In the genomic region with DNA sequence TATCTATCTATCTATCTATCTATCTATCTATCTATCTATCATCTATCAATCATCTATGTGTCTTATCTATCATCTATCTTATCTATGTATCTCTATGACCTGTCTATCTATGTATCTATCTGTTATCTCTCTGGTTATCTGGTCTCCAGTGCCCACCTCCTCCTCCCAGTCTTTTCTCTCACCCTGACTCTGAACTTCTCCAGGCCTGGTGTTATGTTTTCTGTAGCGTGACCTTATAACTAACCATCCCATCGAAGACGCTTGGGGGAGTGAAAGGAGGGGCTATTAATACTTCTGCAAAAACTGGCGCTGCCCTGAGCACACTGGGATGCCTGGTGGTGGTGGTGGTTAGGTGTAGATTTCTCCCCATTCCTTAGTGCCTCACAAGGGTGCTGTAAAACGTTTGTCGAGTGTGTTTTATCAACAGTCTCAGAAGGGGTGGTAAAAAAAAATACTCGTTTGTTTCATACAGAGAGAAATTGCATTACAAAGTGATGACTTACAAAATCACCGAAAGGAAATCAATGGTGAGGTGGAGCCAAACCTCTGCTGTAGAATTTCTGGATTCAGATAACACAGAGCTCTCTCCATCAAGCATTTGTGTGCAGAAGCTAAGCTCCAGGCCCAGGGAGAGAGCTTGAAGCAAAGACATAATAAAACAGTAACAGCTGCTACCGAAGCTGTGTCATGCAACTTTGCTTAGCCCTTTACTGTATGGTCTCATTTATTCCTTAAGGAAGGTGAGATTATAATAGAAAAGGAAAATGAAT, we compare ENCODE assay signal across 8 cellular contexts.
A peak's percentile ranks its signal among the peaks of the same experiment; 100 is the strongest.
DNase-seq lines count a peak whose midpoint lies in the region; ATAC-seq and TF ChIP-seq lines count a peak whose summit lies in the region.

No MANE protein-coding gene starts in this region.

- H3K4me1 ChIP-seq in BLaER1 treated with 17β-estradiol and CSF1 and Interleukin-3, amounts not matched to agents 10 nM and 100 nM, result peaks cover 46 to 87% (median 64%) of the 10 kb centered on the region in 10 experiments
- peaks cover 25% of the 10 kb centered on the region for H3K4me1 ChIP-seq in Loucy (ENCODE audit: insufficient read depth, low read length, poor library complexity, severe bottlenecking)

- H4K20me1 ChIP-seq in BLaER1 treated with 17β-estradiol and CSF1 and Interleukin-3, amounts not matched to agents 10 nM and 100 nM, result no peaks in the 10 kb centered on the region
- no peaks in the 10 kb centered on the region for H4K20me1 ChIP-seq in Loucy (ENCODE audit: insufficient read depth, low read length, poor library complexity, severe bottlenecking)

- H3K9me3 Mint-ChIP-seq in central memory CD8-positive, alpha-beta T cell, result no peaks in the 10 kb centered on the region
- H3K9me3 Mint-ChIP-seq in nephron progenitor cell, result peaks cover 11% of the 10 kb centered on the region

- H3K4me3 ChIP-seq in BLaER1 treated with 17β-estradiol and CSF1 and Interleukin-3, amounts not matched to agents 10 nM and 100 nM, result peak overlapping the region in 4 of 10 experiments; percentile 59 to 73 (median 64); a peak in 6 of 20 replicates
- peak overlapping the region; percentile 78 for H3K4me3 ChIP-seq in Loucy (ENCODE audit: low read length, poor library complexity, severe bottlenecking)

- ATAC-seq in central memory CD8-positive, alpha-beta T cell (replicated peaks; ENCODE audit: extremely low read depth, poor library complexity, severe bottlenecking), result no peak
- ATAC-seq in GM21825 (IDR thresholded peaks at IDR 0.05; ENCODE audit: unreplicated experiment) (no peak), GM21390 (IDR thresholded peaks at IDR 0.05; ENCODE audit: unreplicated experiment) (no peak)

- no peaks in the 10 kb centered on the region for H3K27me3 ChIP-seq in BLaER1 treated with 17β-estradiol and CSF1 and Interleukin-3, amounts not matched to agents 10 nM and 100 nM
- no peaks in the 10 kb centered on the region for H3K27me3 ChIP-seq in Loucy (ENCODE audit: insufficient read depth, low read length, poor library complexity, severe bottlenecking)

- no peak for DNase-seq in central memory CD8-positive, alpha-beta T cell (ENCODE audit: low spot score in 2 of 2)
- DNase-seq in nephron progenitor cell, result no peak
- no peak for DNase-seq in stimulated activated CD4-positive, alpha-beta T cell treated with anti-CD3 and anti-CD28 coated beads, Interleukin-15, amount 100 ng/mL, for 24 hours
- DNase-seq in stimulated activated CD4-positive, alpha-beta T cell treated with anti-CD3 and anti-CD28 coated beads, Interleukin-2, amount 100 ng/mL, for 24 hours, result no peak

- TF ChIP-seq CTCF in Loucy (conservative IDR thresholded peaks at IDR 0.05; ENCODE audit: low read length), result no peak
- no peak for TF ChIP-seq CTCF in nephron progenitor cell (IDR thresholded peaks at IDR 0.05)

- H3F3A ChIP-seq in Loucy (ENCODE audit: low read depth), result no peaks in the 10 kb centered on the region

- H3K4me1 Mint-ChIP-seq in central memory CD8-positive, alpha-beta T cell, result peaks cover 26% of the 10 kb centered on the region
- peaks cover 45% of the 10 kb centered on the region for H3K4me1 Mint-ChIP-seq in nephron progenitor cell

- no peaks in the 10 kb centered on the region for H3K9me2 ChIP-seq in Loucy (replicated peaks; ENCODE audit: low read depth, low read length)

- peaks cover 3% of the 10 kb centered on the region for H3K36me3 Mint-ChIP-seq in central memory CD8-positive, alpha-beta T cell (ENCODE audit: insufficient read depth)
- H3K36me3 Mint-ChIP-seq in nephron progenitor cell (ENCODE audit: low read depth), result peaks cover 6% of the 10 kb centered on the region

- H3K27ac Mint-ChIP-seq in central memory CD8-positive, alpha-beta T cell (ENCODE audit: low read depth), result no peak overlapping the region
- H3K27ac Mint-ChIP-seq in nephron progenitor cell, result no peak overlapping the region

- H3K9me3 ChIP-seq in BLaER1 treated with 17β-estradiol and CSF1 and Interleukin-3, amounts not matched to agents 10 nM and 100 nM (replicated peaks in 1 of 11), result peaks cover 0 to 23% (median 16%) of the 10 kb centered on the region in 11 experiments; a peak in 17 of 22 replicates
- H3K9me3 ChIP-seq in Loucy (ENCODE audit: insufficient read depth, low read depth, low read length), result peaks cover 8% of the 10 kb centered on the region; the same call in 1 of the 2 replicates

- no peaks in the 10 kb centered on the region for H3K79me2 ChIP-seq in Loucy (ENCODE audit: insufficient read depth, low read length)

- H3K27me3 Mint-ChIP-seq in central memory CD8-positive, alpha-beta T cell, result no peaks in the 10 kb centered on the region
- H3K27me3 Mint-ChIP-seq in nephron progenitor cell (ENCODE audit: low read depth, poor library complexity), result peaks cover 15% of the 10 kb centered on the region

- peak overlapping the region in 10 of 11 experiments; percentile 87 to 97 (median 92); a peak in 20 of 22 replicates for H3K27ac ChIP-seq in BLaER1 treated with 17β-estradiol and CSF1 and Interleukin-3, amounts not matched to agents 10 nM and 100 nM

- H3K4me2 ChIP-seq in BLaER1 treated with 17β-estradiol and CSF1 and Interleukin-3, amounts not matched to agents 10 nM and 100 nM, result peak overlapping the region; percentile 75 to 94 (median 92)
- peak overlapping the region; percentile 84 for H3K4me2 ChIP-seq in Loucy (ENCODE audit: low read depth, low read length, poor library complexity, severe bottlenecking)

- H3K36me3 ChIP-seq in BLaER1 treated with 17β-estradiol and CSF1 and Interleukin-3, amounts not matched to agents 10 nM and 100 nM, result 0 out of 22 replicates have a peak, but pooled peaks cover 0 to 5% (median 0%) of the 10 kb centered on the region in 11 experiments
- H3K36me3 ChIP-seq in Loucy (ENCODE audit: insufficient read depth, low read length), result no peaks in the 10 kb centered on the region; the same call in 1 of the 2 replicates

- H3K4me3 Mint-ChIP-seq in central memory CD8-positive, alpha-beta T cell, result peak overlapping the region; percentile 90
- peak overlapping the region; percentile 93 for H3K4me3 Mint-ChIP-seq in nephron progenitor cell

- peak overlapping the region; percentile 26 to 88 (median 85); a peak in 21 of 22 replicates for H3K9ac ChIP-seq in BLaER1 treated with 17β-estradiol and CSF1 and Interleukin-3, amounts not matched to agents 10 nM and 100 nM
- H3K9ac ChIP-seq in Loucy (ENCODE audit: low read depth, low read length, poor library complexity, severe bottlenecking), result peak overlapping the region; percentile 84

- H2AFZ ChIP-seq in Loucy (ENCODE audit: low read length), result no peak overlapping the region
